Comparison of ENCODE assay signal across 13 cellular contexts in the genomic region with DNA sequence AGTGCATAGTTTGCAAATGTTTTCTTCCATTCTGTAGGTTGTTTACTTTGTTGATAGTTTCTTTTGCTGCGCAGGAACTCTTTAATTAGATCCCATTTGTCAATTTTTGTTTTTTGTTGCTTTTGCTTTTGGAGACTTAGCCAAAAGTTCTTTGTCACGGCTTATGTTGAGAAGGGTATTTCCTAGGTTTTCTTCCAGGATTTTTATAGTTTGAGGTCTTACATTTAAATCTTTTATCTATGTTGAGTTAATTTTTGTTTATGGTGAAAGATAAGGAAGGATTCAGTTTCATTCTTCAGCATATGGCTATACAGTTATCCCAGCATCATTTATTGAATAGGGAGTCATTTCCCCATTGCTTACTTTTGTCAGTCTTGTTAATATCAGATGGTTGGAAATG. TPM values are rescaled to one million over a fixed set of nuclear protein-coding genes. Genes with fewer than 3 reads are reported as not detected.
DNase-seq lines count a peak whose midpoint lies in the region; ATAC-seq and TF ChIP-seq lines count a peak whose summit lies in the region.
"Had no signal": no experiment of that assay in that cellular context is flagged by ENCODE, and none has a peak within 500 bp of the region (broad histone marks: within the 10 kb centered on the region; RNA-seq: fewer than 3 reads in every experiment).

No MANE protein-coding gene starts in this region.

- CTCF ChIA-PET in HEK293 (lab: Yijun Ruan, JAX): no interaction called here

- H3K36me3 ChIP-seq in HEK293 (ENCODE audit: control insufficient read depth in 2 of 2, insufficient read depth in 1 of 2, low read length in 2 of 2): no peaks in the 10 kb centered on the region
- peaks cover 0 to 6% (median 0%) of the 10 kb centered on the region in 6 donors for H3K36me3 ChIP-seq in spleen
- H3K36me3 ChIP-seq: BLaER1 had no signal

- H3K27ac ChIP-seq in HEK293 (ENCODE audit: extremely low read depth, low read depth, low read length): no peak overlapping the region
- H3K27ac ChIP-seq in spleen: peak overlapping the region in 6 of 8 donors; percentile 5 to 35 (median 15)
- H3K27ac ChIP-seq: 22Rv1, BLaER1 had no signal

- intact Hi-C loops in spleen (cut with DNase I; ENCODE audit: low total_unique reads): no loop called here

- TF ChIP-seq CTCF in HEK293 (tag by site-specific recombination; IDR thresholded peaks at IDR 0.05) (no peak), fibroblast of villous mesenchyme (IDR thresholded peaks at IDR 0.05; ENCODE audit: insufficient read depth, low read depth, low read length) (no peak), spleen (IDR thresholded peaks at IDR 0.05 in 8 of 11, conservative IDR thresholded peaks at IDR 0.05 in 3 of 11) (no peak)

- no peak overlapping the region for H3K4me3 Mint-ChIP-seq in activated T-cell treated with anti-CD3 and anti-CD28 coated beads, Interleukin-2, amount 50 U/mL, for 72 hours

- H3K36me3 Mint-ChIP-seq in activated T-cell treated with anti-CD3 and anti-CD28 coated beads, Interleukin-2, amount 50 U/mL, for 72 hours (ENCODE audit: insufficient read depth in 2 of 2): peaks cover 3 to 9% of the 10 kb centered on the region in 2 donors

- TF ChIP-seq POLR2A in spleen (IDR thresholded peaks at IDR 0.05): no peak

- no peaks in the 10 kb centered on the region for H3K27me3 ChIP-seq in spleen (replicated peaks in 1 of 7)
- H3K27me3 ChIP-seq: BLaER1 had no signal

- H3K9me3 Mint-ChIP-seq in activated T-cell treated with anti-CD3 and anti-CD28 coated beads, Interleukin-2, amount 50 U/mL, for 72 hours: peaks cover 0 to 3% of the 10 kb centered on the region in 2 donors

- 80 to 89% (median 84%) methylated on average over 2 of the region's 2 CpGs for WGBS in spleen, 5 donors

- peaks cover 7% of the 10 kb centered on the region; the same call in 1 of the 2 replicates for H3K4me1 ChIP-seq in HEK293 (ENCODE audit: control insufficient read depth, insufficient read depth, low read length)
- peaks cover 15 to 85% (median 56%) of the 10 kb centered on the region in 6 donors for H3K4me1 ChIP-seq in spleen

- no peak for ATAC-seq in activated T-cell treated with anti-CD3 and anti-CD28 coated beads, Interleukin-2, amount 50 U/mL, for 72 hours (replicated peaks in 1 of 2)
- ATAC-seq in GM18517 (IDR thresholded peaks at IDR 0.05; ENCODE audit: unreplicated experiment) (no peak), GM18907 (IDR thresholded peaks at IDR 0.05; ENCODE audit: unreplicated experiment) (no peak)
- ATAC-seq: GM12878 had no signal

- no peak overlapping the region for H3K4me3 ChIP-seq in HEK293 (ENCODE audit: low read depth, low read length)
- no peak overlapping the region for H3K4me3 ChIP-seq in fibroblast of villous mesenchyme (ENCODE audit: low read depth, low read length)
- H3K4me3 ChIP-seq in spleen: no peak overlapping the region
- H3K4me3 ChIP-seq: BLaER1, GM12878 had no signal

- no peaks in the 10 kb centered on the region for H3K9me3 ChIP-seq in HEK293 (ENCODE audit: control insufficient read depth, insufficient read depth, low read depth, low read length)
- no peaks in the 10 kb centered on the region for H3K9me3 ChIP-seq in spleen

- peak overlapping the region; percentile 36 for H3K27ac Mint-ChIP-seq in activated T-cell treated with anti-CD3 and anti-CD28 coated beads, Interleukin-2, amount 50 U/mL, for 72 hours

- DNase-seq in activated T-cell treated with anti-CD3 and anti-CD28 coated beads, Interleukin-2, amount 50 U/mL, for 72 hours: no peak
- no peak for DNase-seq in activated T-cell treated with anti-CD3 and anti-CD28 coated beads, Interleukin-2, amount 50 U/mL, for 1 hour
- DNase-seq in fibroblast of villous mesenchyme (ENCODE audit: low read depth) (peak; percentile 76), spleen (no peak)
- no peak for DNase-seq in activated CD4-positive, alpha-beta T cell treated with anti-CD3 and anti-CD28 coated beads for 1 hour
- DNase-seq: AML-193, DMS79 had no signal

- H3K27me3 Mint-ChIP-seq in activated T-cell treated with anti-CD3 and anti-CD28 coated beads, Interleukin-2, amount 50 U/mL, for 72 hours (ENCODE audit: low read depth): no peaks in the 10 kb centered on the region

- H3K4me1 Mint-ChIP-seq in activated T-cell treated with anti-CD3 and anti-CD28 coated beads, Interleukin-2, amount 50 U/mL, for 72 hours (ENCODE audit: low read depth): peaks cover 59% of the 10 kb centered on the region

- POLR2A ChIA-PET in HEK293 (lab: Yijun Ruan, JAX): no interaction called here

TF ChIP-seq in HEK293, 187 proteins besides CTCF, POLR2A, EP300 and RAD21 (continues in another document):
- no peak for TF ChIP-seq TRIM28 (IDR thresholded peaks at IDR 0.05; ENCODE audit: borderline replicate concordance, low read length)
- TF ChIP-seq FEZF1 (tag by site-specific recombination; IDR thresholded peaks at IDR 0.05): peak; percentile 47; the same call in 1 of the 2 replicates
- no peak for TF ChIP-seq MZF1 (tag by site-specific recombination; IDR thresholded peaks at IDR 0.05; ENCODE audit: borderline replicate concordance)
- TF ChIP-seq OSR2 (tag by site-specific recombination; IDR thresholded peaks at IDR 0.05): peak; percentile 66; the same call in 1 of the 2 replicates
- no peak for TF ChIP-seq ZNF791 (tag by site-specific recombination; IDR thresholded peaks at IDR 0.05)
- TF ChIP-seq SP3 (tag by site-specific recombination; IDR thresholded peaks at IDR 0.05): no peak
- TF ChIP-seq ZSCAN30 (tag by site-specific recombination; IDR thresholded peaks at IDR 0.05): no peak
- TF ChIP-seq BCL11B (tag by site-specific recombination; IDR thresholded peaks at IDR 0.05; ENCODE audit: low read depth): 0 out of 2 replicates have a peak, but pooled peaks have one; percentile 55
- peak; percentile 77 for TF ChIP-seq PRDM6 (tag by site-specific recombination; IDR thresholded peaks at IDR 0.05)
- 0 out of 2 replicates have a peak, but pooled peaks have one; percentile 42 for TF ChIP-seq ZSCAN23 (tag by site-specific recombination; IDR thresholded peaks at IDR 0.05)
- TF ChIP-seq, protein P1, sequence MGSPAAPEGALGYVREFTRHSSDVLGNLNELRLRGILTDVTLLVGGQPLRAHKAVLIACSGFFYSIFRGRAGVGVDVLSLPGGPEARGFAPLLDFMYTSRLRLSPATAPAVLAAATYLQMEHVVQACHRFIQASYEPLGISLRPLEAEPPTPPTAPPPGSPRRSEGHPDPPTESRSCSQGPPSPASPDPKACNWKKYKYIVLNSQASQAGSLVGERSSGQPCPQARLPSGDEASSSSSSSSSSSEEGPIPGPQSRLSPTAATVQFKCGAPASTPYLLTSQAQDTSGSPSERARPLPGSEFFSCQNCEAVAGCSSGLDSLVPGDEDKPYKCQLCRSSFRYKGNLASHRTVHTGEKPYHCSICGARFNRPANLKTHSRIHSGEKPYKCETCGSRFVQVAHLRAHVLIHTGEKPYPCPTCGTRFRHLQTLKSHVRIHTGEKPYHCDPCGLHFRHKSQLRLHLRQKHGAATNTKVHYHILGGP (tag by site-specific recombination; IDR thresholded peaks at IDR 0.05): peak; percentile 66; the same call in 1 of the 2 replicates
- no peak for TF ChIP-seq ZNF335 (tag by site-specific recombination; conservative IDR thresholded peaks at IDR 0.05)
- TF ChIP-seq ZNF16 (tag by site-specific recombination; IDR thresholded peaks at IDR 0.05; ENCODE audit: low read depth): no peak
- TF ChIP-seq, protein P2, sequence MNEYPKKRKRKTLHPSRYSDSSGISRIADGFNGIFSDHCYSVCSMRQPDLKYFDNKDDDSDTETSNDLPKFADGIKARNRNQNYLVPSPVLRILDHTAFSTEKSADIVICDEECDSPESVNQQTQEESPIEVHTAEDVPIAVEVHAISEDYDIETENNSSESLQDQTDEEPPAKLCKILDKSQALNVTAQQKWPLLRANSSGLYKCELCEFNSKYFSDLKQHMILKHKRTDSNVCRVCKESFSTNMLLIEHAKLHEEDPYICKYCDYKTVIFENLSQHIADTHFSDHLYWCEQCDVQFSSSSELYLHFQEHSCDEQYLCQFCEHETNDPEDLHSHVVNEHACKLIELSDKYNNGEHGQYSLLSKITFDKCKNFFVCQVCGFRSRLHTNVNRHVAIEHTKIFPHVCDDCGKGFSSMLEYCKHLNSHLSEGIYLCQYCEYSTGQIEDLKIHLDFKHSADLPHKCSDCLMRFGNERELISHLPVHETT (tag by site-specific recombination; IDR thresholded peaks at IDR 0.05): 0 out of 2 replicates have a peak, but pooled peaks have one; percentile 17
- peak; percentile 75 for TF ChIP-seq ZXDB (tag by site-specific recombination; IDR thresholded peaks at IDR 0.05)
- no peak for TF ChIP-seq ZNF324 (tag by site-specific recombination; IDR thresholded peaks at IDR 0.05)
- TF ChIP-seq ZNF843 (tag by site-specific recombination; IDR thresholded peaks at IDR 0.05): peak; percentile 81
- no peak for TF ChIP-seq ZNF664 (tag by site-specific recombination; IDR thresholded peaks at IDR 0.05)
- TF ChIP-seq WT1 (tag by site-specific recombination; IDR thresholded peaks at IDR 0.05): peak; percentile 39; the same call in 1 of the 2 replicates
- TF ChIP-seq KLF8 (tag by site-specific recombination; IDR thresholded peaks at IDR 0.05): 0 out of 2 replicates have a peak, but pooled peaks have one; percentile 9
- TF ChIP-seq ZNF629 (tag by site-specific recombination; IDR thresholded peaks at IDR 0.05): peak; percentile 26; the same call in 1 of the 2 replicates
- TF ChIP-seq KLF16 (tag by site-specific recombination; IDR thresholded peaks at IDR 0.05): peak; percentile 36; the same call in 1 of the 2 replicates

RNA-seq across cellular contexts. Expression of gene SYNE2, which starts 51.9 kb away (rescaled TPM):
- total RNA-seq in activated T-cell treated with anti-CD3 and anti-CD28 coated beads, Interleukin-2, amount 50 U/mL, for 72 hours: 10 to 100 TPM; 32.3 to 48.8 TPM
- total RNA-seq in fibroblast of villous mesenchyme: 13.4 and 15.8 TPM in 2 replicates
- 100 to 1,000 TPM; 128 to 173 (median 154) TPM for total RNA-seq in spleen
- 10 to 100 TPM; 16.0 to 25.5 (median 19.6) TPM for polyA plus RNA-seq in spleen
